8 cellular contexts compared by ENCODE assay signal in genomic region chr14:101705733-101706508, GRCh38. TPM values are rescaled to one million over a fixed set of nuclear protein-coding genes. Genes with fewer than 3 reads are reported as not detected.
DNase-seq lines count a peak whose midpoint lies in the region; ATAC-seq and TF ChIP-seq lines count a peak whose summit lies in the region.

No MANE protein-coding gene starts in this region.

- in situ Hi-C loops in transverse colon (cut with MboI; ENCODE audit: low pct_ligation_motif_present in 1 of 4, low pct_unique_long_range_greater_than_20kb in 1 of 4, low sequenced_read_pairs in 3 of 4) = loop anchor here in 1 of 4 donors (10.0 to 25.0 kb wide), 2 partner anchors 389 to 606 kb away; partner anchors contain the start of genes MOK and ZNF839

- peak; percentile 28 for TF ChIP-seq POLR2A in transverse colon (IDR thresholded peaks at IDR 0.05)

- H2AFZ ChIP-seq in neural progenitor cell (replicated peaks) = peak overlapping the region; percentile 83

- no peaks in the 10 kb centered on the region for H3K36me3 Mint-ChIP-seq in activated CD8-positive, alpha-beta T cell treated with anti-CD3 and anti-CD28 coated beads, Interleukin-2, amount 10 ng/mL, durations not matched to agents 7 days and 5 days (ENCODE audit: low read depth)
- no peaks in the 10 kb centered on the region for H3K36me3 Mint-ChIP-seq in neural progenitor cell

- peak overlapping the region; percentile 70 for H3K4me2 ChIP-seq in neural progenitor cell

- H3K9ac ChIP-seq in neural progenitor cell = no peak overlapping the region

- H3K36me3 ChIP-seq in neural progenitor cell (no peaks in the 10 kb centered on the region), transverse colon (no peaks in the 10 kb centered on the region)

- TF ChIP-seq CTCF in epithelial cell of proximal tubule (conservative IDR thresholded peaks at IDR 0.05; ENCODE audit: low read depth, low read length) (no peak), neural progenitor cell (IDR thresholded peaks at IDR 0.05) (no peak), transverse colon (IDR thresholded peaks at IDR 0.05) (no peak)

- peaks cover 62% of the 10 kb centered on the region for H3K27me3 ChIP-seq in neural progenitor cell
- H3K27me3 ChIP-seq in transverse colon = peaks cover 4% of the 10 kb centered on the region

- H3K27ac ChIP-seq in neural progenitor cell (no peak overlapping the region), transverse colon (peak overlapping the region; percentile 68 to 73 (median 68))

- H3K4me3 Mint-ChIP-seq in activated CD8-positive, alpha-beta T cell treated with anti-CD3 and anti-CD28 coated beads, Interleukin-2, amount 10 ng/mL, durations not matched to agents 7 days and 5 days = no peak overlapping the region
- no peak overlapping the region for H3K4me3 Mint-ChIP-seq in neural progenitor cell

- H3K79me2 ChIP-seq in neural progenitor cell (ENCODE audit: low read depth) = no peaks in the 10 kb centered on the region

- H3K4me3 ChIP-seq in epithelial cell of proximal tubule (ENCODE audit: low read depth, low read length) (peak overlapping the region; percentile 39), neural progenitor cell (peak overlapping the region; percentile 19), transverse colon (peak overlapping the region in 2 of 4 donors; percentile 27 to 37)

- POLR2A ChIA-PET in activated CD8-positive, alpha-beta T cell treated with anti-CD3 and anti-CD28 coated beads, Interleukin-2, amount 10 ng/mL, durations not matched to agents 7 days and 5 days (lab: Charles Lee) = interaction anchor here (0.9 to 2.3 kb wide), 5 partner anchors 12 to 242 kb away, joined by 3 to 17 read pairs (median 4); no protein-coding TSS in a partner anchor

- DNase-seq in activated CD8-positive, alpha-beta T cell treated with anti-CD3 and anti-CD28 coated beads, Interleukin-2, amount 10 ng/mL, durations not matched to agents 7 days and 5 days = peak; percentile 71
- no peak for DNase-seq in epithelial cell of proximal tubule (ENCODE audit: low read depth)
- DNase-seq in neural progenitor cell (ENCODE audit: low spot score) = peak; percentile 66
- DNase-seq in transverse colon = peak; percentile 71
- DNase-seq in SHP77 treated with DMSO at 0.1 percent for 48 hours (lab: John Stamatoyannopoulos, UW) = no peak

- H3K4me1 ChIP-seq in neural progenitor cell (no peaks in the 10 kb centered on the region), transverse colon (peaks cover 6 to 26% (median 16%) of the 10 kb centered on the region in 4 donors)

- WGBS in transverse colon (ENCODE audit: low coverage in 1 of 2), 2 donors = 37 to 60% methylated on average over 3 to 42 of the region's 73 CpGs

- CTCF ChIA-PET in activated CD8-positive, alpha-beta T cell treated with anti-CD3 and anti-CD28 coated beads, Interleukin-2, amount 10 ng/mL, durations not matched to agents 7 days and 5 days (lab: Charles Lee) = interaction anchor here (0.8 to 3.8 kb wide), 13 partner anchors 10 to 390 kb away, joined by 3 to 55 read pairs (median 12); partner anchors contain the start of gene PPP2R5C

- H3F3A ChIP-seq in neural progenitor cell (ENCODE audit: low read depth) = peaks cover 9% of the 10 kb centered on the region

- H4K20me1 ChIP-seq in neural progenitor cell (ENCODE audit: low read depth) = no peaks in the 10 kb centered on the region

- ATAC-seq in HG02885 (IDR thresholded peaks at IDR 0.05; ENCODE audit: poor library complexity, unreplicated experiment) (peak; percentile 54), GM19395 (IDR thresholded peaks at IDR 0.05; ENCODE audit: unreplicated experiment) (no peak), HG03175 (IDR thresholded peaks at IDR 0.05; ENCODE audit: unreplicated experiment) (no peak)
- ATAC-seq in activated CD8-positive, alpha-beta T cell treated with anti-CD3 and anti-CD28 coated beads, Interleukin-2, amount 10 ng/mL, durations not matched to agents 7 days and 5 days = peak; percentile 80

- peaks cover 21% of the 10 kb centered on the region for H3K27me3 Mint-ChIP-seq in activated CD8-positive, alpha-beta T cell treated with anti-CD3 and anti-CD28 coated beads, Interleukin-2, amount 10 ng/mL, durations not matched to agents 7 days and 5 days (ENCODE audit: low read depth)
- H3K27me3 Mint-ChIP-seq in neural progenitor cell (ENCODE audit: insufficient read depth, low read depth) = peaks cover 10% of the 10 kb centered on the region

- H3K9me3 ChIP-seq in neural progenitor cell (ENCODE audit: low read depth) = no peaks in the 10 kb centered on the region
- H3K9me3 ChIP-seq in transverse colon = no peaks in the 10 kb centered on the region

- intact Hi-C loops in transverse colon (cut with DNase I; ENCODE audit: low total_unique reads) = no loop called here

- H3K9me3 Mint-ChIP-seq in activated CD8-positive, alpha-beta T cell treated with anti-CD3 and anti-CD28 coated beads, Interleukin-2, amount 10 ng/mL, durations not matched to agents 7 days and 5 days (ENCODE audit: insufficient read depth) = no peaks in the 10 kb centered on the region
- H3K9me3 Mint-ChIP-seq in neural progenitor cell = no peaks in the 10 kb centered on the region

- TF ChIP-seq EP300 in transverse colon (IDR thresholded peaks at IDR 0.05; ENCODE audit: low read depth) = no peak

- H3K4me1 Mint-ChIP-seq in activated CD8-positive, alpha-beta T cell treated with anti-CD3 and anti-CD28 coated beads, Interleukin-2, amount 10 ng/mL, durations not matched to agents 7 days and 5 days (ENCODE audit: low read depth) = peaks cover 32% of the 10 kb centered on the region
- peaks cover 16% of the 10 kb centered on the region for H3K4me1 Mint-ChIP-seq in neural progenitor cell

- H3K27ac Mint-ChIP-seq in activated CD8-positive, alpha-beta T cell treated with anti-CD3 and anti-CD28 coated beads, Interleukin-2, amount 10 ng/mL, durations not matched to agents 7 days and 5 days = no peak overlapping the region
- no peak overlapping the region for H3K27ac Mint-ChIP-seq in neural progenitor cell

RNA-seq across cellular contexts. Expression of gene PPP2R5C, which starts 55.6 kb away (rescaled TPM):
- 100 to 1,000 TPM; 218 to 223 TPM for total RNA-seq in activated CD8-positive, alpha-beta T cell treated with anti-CD3 and anti-CD28 coated beads, Interleukin-2, amount 10 ng/mL, durations not matched to agents 7 days and 5 days
- total RNA-seq in epithelial cell of proximal tubule (61.6 and 63.5 TPM in 2 replicates), neural progenitor cell (ENCODE audit: low replicate concordance) (113 and 183 TPM in 2 replicates), transverse colon (100 to 1,000 TPM in 2 of 4 donors, 10 to 100 TPM in 2; 66.2 to 211 (median 116) TPM)

Comparison
In these comparisons a context has a peak if more than half of its experiments do, and no peak if none do; other contexts are left out.
1. ATAC-seq: peak in HG02885 (single experiment) and activated CD8-positive, alpha-beta T cell treated with anti-CD3 and anti-CD28 coated beads, Interleukin-2, amount 10 ng/mL, durations not matched to agents 7 days and 5 days (single experiment); none in GM19395 (single experiment) and HG03175 (single experiment).
2. DNase-seq: peak in activated CD8-positive, alpha-beta T cell treated with anti-CD3 and anti-CD28 coated beads, Interleukin-2, amount 10 ng/mL, durations not matched to agents 7 days and 5 days (single experiment), neural progenitor cell (single experiment) and transverse colon (single experiment); none in epithelial cell of proximal tubule (single experiment) and SHP77 treated with DMSO at 0.1 percent for 48 hours (single experiment).